1 cellular context compared by ENCODE assay signal in genomic region chr10:97632949-97633884, GRCh38.
A peak's percentile ranks its signal among the peaks of the same experiment; 100 is the strongest.
TF ChIP-seq lines count a peak whose summit lies in the region.

TSS of gene MORN4 (minus strand) at chr10:97633500. CDS start at chr10:97619653, 13,847 bp downstream.

TF ChIP-seq in HepG2, 621 proteins besides CTCF, POLR2A, EP300 and RAD21 (continued from another document and continues in another):
- TF ChIP-seq HMGXB3 (CRISPR knock-in tag; IDR thresholded peaks at IDR 0.05; ENCODE audit: borderline replicate concordance): peak; percentile 100
- no peak for TF ChIP-seq MED1 (CRISPR knock-in tag; IDR thresholded peaks at IDR 0.05)
- TF ChIP-seq TFAP4 (IDR thresholded peaks at IDR 0.05; ENCODE audit: borderline replicate concordance, low read depth): peak; percentile 7; the same call in 1 of the 2 replicates
- no peak; the same call in 1 of the 2 replicates for TF ChIP-seq ZNF768 (CRISPR knock-in tag; IDR thresholded peaks at IDR 0.05)
- no peak for TF ChIP-seq FOXO4 (CRISPR knock-in tag; conservative IDR thresholded peaks at IDR 0.05)
- TF ChIP-seq MBNL3 (CRISPR knock-in tag; conservative IDR thresholded peaks at IDR 0.05): no peak
- TF ChIP-seq HOXA3 (CRISPR knock-in tag; IDR thresholded peaks at IDR 0.05): peak; percentile 100
- TF ChIP-seq CBX2 (IDR thresholded peaks at IDR 0.05; ENCODE audit: low read depth, low read length): no peak
- TF ChIP-seq CBX2 (CRISPR knock-in tag; IDR thresholded peaks at IDR 0.05; ENCODE audit: low read depth): no peak
- peak; percentile 53; the same call in 1 of the 2 replicates for TF ChIP-seq ZNF318 (CRISPR knock-in tag; IDR thresholded peaks at IDR 0.05)
- peak; percentile 37 for TF ChIP-seq PHF5A (CRISPR knock-in tag; IDR thresholded peaks at IDR 0.05; ENCODE audit: low read depth, unreplicated experiment)
- TF ChIP-seq, protein P1, sequence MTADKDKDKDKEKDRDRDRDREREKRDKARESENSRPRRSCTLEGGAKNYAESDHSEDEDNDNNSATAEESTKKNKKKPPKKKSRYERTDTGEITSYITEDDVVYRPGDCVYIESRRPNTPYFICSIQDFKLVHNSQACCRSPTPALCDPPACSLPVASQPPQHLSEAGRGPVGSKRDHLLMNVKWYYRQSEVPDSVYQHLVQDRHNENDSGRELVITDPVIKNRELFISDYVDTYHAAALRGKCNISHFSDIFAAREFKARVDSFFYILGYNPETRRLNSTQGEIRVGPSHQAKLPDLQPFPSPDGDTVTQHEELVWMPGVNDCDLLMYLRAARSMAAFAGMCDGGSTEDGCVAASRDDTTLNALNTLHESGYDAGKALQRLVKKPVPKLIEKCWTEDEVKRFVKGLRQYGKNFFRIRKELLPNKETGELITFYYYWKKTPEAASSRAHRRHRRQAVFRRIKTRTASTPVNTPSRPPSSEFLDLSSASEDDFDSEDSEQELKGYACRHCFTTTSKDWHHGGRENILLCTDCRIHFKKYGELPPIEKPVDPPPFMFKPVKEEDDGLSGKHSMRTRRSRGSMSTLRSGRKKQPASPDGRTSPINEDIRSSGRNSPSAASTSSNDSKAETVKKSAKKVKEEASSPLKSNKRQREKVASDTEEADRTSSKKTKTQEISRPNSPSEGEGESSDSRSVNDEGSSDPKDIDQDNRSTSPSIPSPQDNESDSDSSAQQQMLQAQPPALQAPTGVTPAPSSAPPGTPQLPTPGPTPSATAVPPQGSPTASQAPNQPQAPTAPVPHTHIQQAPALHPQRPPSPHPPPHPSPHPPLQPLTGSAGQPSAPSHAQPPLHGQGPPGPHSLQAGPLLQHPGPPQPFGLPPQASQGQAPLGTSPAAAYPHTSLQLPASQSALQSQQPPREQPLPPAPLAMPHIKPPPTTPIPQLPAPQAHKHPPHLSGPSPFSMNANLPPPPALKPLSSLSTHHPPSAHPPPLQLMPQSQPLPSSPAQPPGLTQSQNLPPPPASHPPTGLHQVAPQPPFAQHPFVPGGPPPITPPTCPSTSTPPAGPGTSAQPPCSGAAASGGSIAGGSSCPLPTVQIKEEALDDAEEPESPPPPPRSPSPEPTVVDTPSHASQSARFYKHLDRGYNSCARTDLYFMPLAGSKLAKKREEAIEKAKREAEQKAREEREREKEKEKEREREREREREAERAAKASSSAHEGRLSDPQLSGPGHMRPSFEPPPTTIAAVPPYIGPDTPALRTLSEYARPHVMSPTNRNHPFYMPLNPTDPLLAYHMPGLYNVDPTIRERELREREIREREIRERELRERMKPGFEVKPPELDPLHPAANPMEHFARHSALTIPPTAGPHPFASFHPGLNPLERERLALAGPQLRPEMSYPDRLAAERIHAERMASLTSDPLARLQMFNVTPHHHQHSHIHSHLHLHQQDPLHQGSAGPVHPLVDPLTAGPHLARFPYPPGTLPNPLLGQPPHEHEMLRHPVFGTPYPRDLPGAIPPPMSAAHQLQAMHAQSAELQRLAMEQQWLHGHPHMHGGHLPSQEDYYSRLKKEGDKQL (CRISPR knock-in tag; IDR thresholded peaks at IDR 0.05; ENCODE audit: low read depth): no peak
- peak; percentile 75; the same call in 1 of the 2 replicates for TF ChIP-seq PCBP1 (IDR thresholded peaks at IDR 0.05; ENCODE audit: borderline replicate concordance, low read depth, low read length)
- no peak for TF ChIP-seq ZFAT (CRISPR knock-in tag; conservative IDR thresholded peaks at IDR 0.05)
- TF ChIP-seq, protein P2, sequence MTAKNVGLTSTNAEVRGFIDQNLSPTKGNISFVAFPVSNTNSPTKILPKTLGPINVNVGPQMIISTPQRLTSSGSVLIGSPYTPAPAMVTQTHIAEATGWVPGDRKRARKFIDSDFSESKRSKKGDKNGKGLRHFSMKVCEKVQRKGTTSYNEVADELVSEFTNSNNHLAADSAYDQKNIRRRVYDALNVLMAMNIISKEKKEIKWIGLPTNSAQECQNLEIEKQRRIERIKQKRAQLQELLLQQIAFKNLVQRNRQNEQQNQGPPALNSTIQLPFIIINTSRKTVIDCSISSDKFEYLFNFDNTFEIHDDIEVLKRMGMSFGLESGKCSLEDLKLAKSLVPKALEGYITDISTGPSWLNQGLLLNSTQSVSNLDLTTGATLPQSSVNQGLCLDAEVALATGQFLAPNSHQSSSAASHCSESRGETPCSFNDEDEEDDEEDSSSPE (CRISPR knock-in tag; IDR thresholded peaks at IDR 0.05): peak; percentile 20; the same call in 1 of the 2 replicates
- TF ChIP-seq ZNF121 (CRISPR knock-in tag; IDR thresholded peaks at IDR 0.05): 0 out of 2 replicates have a peak, but pooled peaks have one; percentile 11
- TF ChIP-seq, protein P3, sequence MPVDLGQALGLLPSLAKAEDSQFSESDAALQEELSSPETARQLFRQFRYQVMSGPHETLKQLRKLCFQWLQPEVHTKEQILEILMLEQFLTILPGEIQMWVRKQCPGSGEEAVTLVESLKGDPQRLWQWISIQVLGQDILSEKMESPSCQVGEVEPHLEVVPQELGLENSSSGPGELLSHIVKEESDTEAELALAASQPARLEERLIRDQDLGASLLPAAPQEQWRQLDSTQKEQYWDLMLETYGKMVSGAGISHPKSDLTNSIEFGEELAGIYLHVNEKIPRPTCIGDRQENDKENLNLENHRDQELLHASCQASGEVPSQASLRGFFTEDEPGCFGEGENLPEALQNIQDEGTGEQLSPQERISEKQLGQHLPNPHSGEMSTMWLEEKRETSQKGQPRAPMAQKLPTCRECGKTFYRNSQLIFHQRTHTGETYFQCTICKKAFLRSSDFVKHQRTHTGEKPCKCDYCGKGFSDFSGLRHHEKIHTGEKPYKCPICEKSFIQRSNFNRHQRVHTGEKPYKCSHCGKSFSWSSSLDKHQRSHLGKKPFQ (CRISPR knock-in tag; IDR thresholded peaks at IDR 0.05; ENCODE audit: insufficient replicate concordance): peak; percentile 40
- TF ChIP-seq ZNF20 (CRISPR knock-in tag; IDR thresholded peaks at IDR 0.05): no peak
- no peak for TF ChIP-seq ZNF550 (CRISPR knock-in tag; IDR thresholded peaks at IDR 0.05; ENCODE audit: borderline replicate concordance)
- 0 out of 2 replicates have a peak, but pooled peaks have one; percentile 33 for TF ChIP-seq ZNF510 (CRISPR knock-in tag; IDR thresholded peaks at IDR 0.05; ENCODE audit: low read depth)
- TF ChIP-seq MIER3 (CRISPR knock-in tag; IDR thresholded peaks at IDR 0.05; ENCODE audit: borderline replicate concordance): peak; percentile 18; the same call in 1 of the 2 replicates
- no peak for TF ChIP-seq ZBTB21 (CRISPR knock-in tag; IDR thresholded peaks at IDR 0.05)
